1 cellular context compared by ENCODE assay signal in the genomic region with DNA sequence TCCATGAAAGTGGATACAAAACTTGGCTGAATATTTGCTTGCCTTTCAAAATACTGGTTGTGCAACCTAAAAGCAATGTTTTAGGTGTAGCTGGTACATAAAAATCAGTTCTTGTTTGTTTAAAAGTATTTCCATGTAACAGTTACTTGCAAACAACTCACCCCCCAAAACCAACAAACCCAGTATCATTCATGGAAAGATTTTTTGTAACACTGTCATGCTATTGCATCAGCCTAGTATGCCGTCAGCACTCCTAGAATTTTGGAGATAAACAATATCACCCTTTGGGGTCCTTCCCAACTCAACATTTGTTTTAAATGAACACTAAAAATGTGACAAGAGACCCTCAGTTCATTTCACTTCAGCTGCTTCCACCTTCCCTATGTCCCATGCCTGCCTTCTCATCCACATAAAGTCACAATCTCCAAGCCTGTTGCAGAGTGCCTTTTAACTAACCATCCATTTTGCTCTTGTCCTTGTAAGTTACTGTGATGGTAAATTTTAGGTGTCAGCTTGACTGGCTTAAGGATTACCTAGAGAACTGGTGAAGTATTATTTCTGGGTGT.
TF ChIP-seq lines count a peak whose summit lies in the region.

No MANE protein-coding gene starts in this region.

TF ChIP-seq in liver, 16 proteins besides CTCF, POLR2A, EP300 and RAD21 (continued from another document):
- TF ChIP-seq FOXA1 (IDR thresholded peaks at IDR 0.05) (peak; percentile 92), SP1 (IDR thresholded peaks at IDR 0.05) (peak; percentile 80), FOXA2 (IDR thresholded peaks at IDR 0.05) (peak; percentile 95), YY1 (IDR thresholded peaks at IDR 0.05) (peak; percentile 64), RXRA (IDR thresholded peaks at IDR 0.05) (peak; percentile 66 to 90), NR2F2 (IDR thresholded peaks at IDR 0.05) (no peak), HNF4G (IDR thresholded peaks at IDR 0.05) (no peak), REST (IDR thresholded peaks at IDR 0.05) (peak; percentile 76)
- TF ChIP-seq, protein P1, sequence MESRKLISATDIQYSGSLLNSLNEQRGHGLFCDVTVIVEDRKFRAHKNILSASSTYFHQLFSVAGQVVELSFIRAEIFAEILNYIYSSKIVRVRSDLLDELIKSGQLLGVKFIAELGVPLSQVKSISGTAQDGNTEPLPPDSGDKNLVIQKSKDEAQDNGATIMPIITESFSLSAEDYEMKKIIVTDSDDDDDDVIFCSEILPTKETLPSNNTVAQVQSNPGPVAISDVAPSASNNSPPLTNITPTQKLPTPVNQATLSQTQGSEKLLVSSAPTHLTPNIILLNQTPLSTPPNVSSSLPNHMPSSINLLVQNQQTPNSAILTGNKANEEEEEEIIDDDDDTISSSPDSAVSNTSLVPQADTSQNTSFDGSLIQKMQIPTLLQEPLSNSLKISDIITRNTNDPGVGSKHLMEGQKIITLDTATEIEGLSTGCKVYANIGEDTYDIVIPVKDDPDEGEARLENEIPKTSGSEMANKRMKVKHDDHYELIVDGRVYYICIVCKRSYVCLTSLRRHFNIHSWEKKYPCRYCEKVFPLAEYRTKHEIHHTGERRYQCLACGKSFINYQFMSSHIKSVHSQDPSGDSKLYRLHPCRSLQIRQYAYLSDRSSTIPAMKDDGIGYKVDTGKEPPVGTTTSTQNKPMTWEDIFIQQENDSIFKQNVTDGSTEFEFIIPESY (IDR thresholded peaks at IDR 0.05) = peak; percentile 90
TF ChIP-seq in liver: peak in this region for 13.
